22 cellular contexts compared by ENCODE assay signal in the genomic region with DNA sequence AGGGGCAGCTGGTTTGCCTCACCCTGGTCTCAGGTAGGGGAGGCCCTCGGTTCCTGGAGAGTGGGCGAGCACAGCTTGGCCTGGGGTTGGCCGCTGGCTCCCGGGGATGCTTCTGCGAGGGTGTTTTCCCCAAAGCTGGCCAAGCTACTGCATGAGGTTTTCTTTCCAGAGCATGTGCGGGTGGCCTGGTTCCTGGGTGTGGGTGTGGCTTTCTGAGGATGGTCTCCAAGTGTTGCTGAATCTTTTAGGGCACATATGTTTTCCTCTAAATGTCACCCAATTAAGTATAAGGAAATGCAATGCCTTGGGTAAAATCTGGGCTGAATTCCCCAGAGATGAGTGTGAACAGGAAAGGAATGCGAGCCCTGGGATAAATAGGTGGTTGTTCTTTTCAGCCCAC.
DNase-seq lines count a peak whose midpoint lies in the region; FAIRE-seq and TF ChIP-seq lines count a peak whose summit lies in the region.
"Had no signal": no experiment of that assay in that cellular context is flagged by ENCODE, and none has a peak within 500 bp of the region (broad histone marks: within the 10 kb centered on the region; RNA-seq: fewer than 3 reads in every experiment).

No MANE protein-coding gene starts in this region.

- peaks cover 10% of the 10 kb centered on the region for H3K4me1 ChIP-seq in astrocyte (ENCODE audit: insufficient read depth, low read length)
- no peaks in the 10 kb centered on the region for H3K4me1 ChIP-seq in OCI-LY7 (ENCODE audit: insufficient read depth, low read length, poor library complexity, severe bottlenecking)
- H3K4me1 ChIP-seq: sigmoid colon had no signal

- intact Hi-C loops in OCI-LY7 (cut with micrococcal nuclease; ENCODE audit: unreplicated experiment), result no loop called here

- no peak overlapping the region for H2AFZ ChIP-seq in astrocyte (ENCODE audit: low read depth, low read length)
- no peak overlapping the region for H2AFZ ChIP-seq in OCI-LY7 (ENCODE audit: low read length)

- peaks cover 10% of the 10 kb centered on the region for H3K9me3 Mint-ChIP-seq in astrocyte (ENCODE audit: unreplicated experiment)

- H3K9me2 ChIP-seq in OCI-LY7 (ENCODE audit: insufficient read depth, low read length), result no peaks in the 10 kb centered on the region

- TF ChIP-seq CTCF in HFF-Myc (IDR thresholded peaks at IDR 0.05; ENCODE audit: low read depth, low read length, missing control alignments) (no peak), astrocyte (IDR thresholded peaks at IDR 0.05; ENCODE audit: insufficient read depth, low read depth, low read length) (no peak), OCI-LY7 (conservative IDR thresholded peaks at IDR 0.05; ENCODE audit: low read length) (no peak)

- peaks cover 11% of the 10 kb centered on the region for H3K4me1 Mint-ChIP-seq in astrocyte (ENCODE audit: low read depth, unreplicated experiment)
- H3K4me1 Mint-ChIP-seq: activated naive CD8-positive, alpha-beta T cell treated with anti-CD3 and anti-CD28 coated beads, Interleukin-2, amount 50 U/mL, for 24 hours; CD8-positive, alpha-beta memory T cell; central memory CD8-positive, alpha-beta T cell had no signal

- H3K27me3 ChIP-seq in astrocyte (ENCODE audit: insufficient read depth, low read length), result no peaks in the 10 kb centered on the region
- H3K27me3 ChIP-seq: sigmoid colon had no signal

- peak overlapping the region; percentile 8 for H3K27ac ChIP-seq in astrocyte (ENCODE audit: low read depth, low read length)
- no peak overlapping the region for H3K27ac ChIP-seq in OCI-LY7 (ENCODE audit: low read depth, low read length, poor library complexity, severe bottlenecking)
- H3K27ac ChIP-seq: sigmoid colon, SK-N-MC, thoracic aorta had no signal

- POLR2A ChIA-PET in OCI-LY7 (lab: Charles Lee), result interaction anchor here (0.6 kb wide), 1 partner anchor 1341 kb away, joined by 3 read pairs; no protein-coding TSS in a partner anchor

- H3K4me3 ChIP-seq in HFF-Myc (replicated peaks; ENCODE audit: low read depth, low read length), result no peak overlapping the region
- no peak overlapping the region for H3K4me3 ChIP-seq in astrocyte (ENCODE audit: insufficient read depth, low read depth, low read length)
- H3K4me3 ChIP-seq in OCI-LY7 (ENCODE audit: low read depth, low read length, poor library complexity, severe bottlenecking), result no peak overlapping the region
- H3K4me3 ChIP-seq: sigmoid colon, SK-N-MC, thoracic aorta had no signal

- H4K20me1 ChIP-seq in astrocyte (ENCODE audit: insufficient read depth, low read length) (no peaks in the 10 kb centered on the region), OCI-LY7 (ENCODE audit: insufficient read depth, low read length) (no peaks in the 10 kb centered on the region)

- H3K27ac Mint-ChIP-seq in astrocyte (ENCODE audit: unreplicated experiment), result peak overlapping the region; percentile 69
- H3K27ac Mint-ChIP-seq: activated CD4-positive, alpha-beta memory T cell treated with anti-CD3 and anti-CD28 coated beads for 36 hours; activated naive CD8-positive, alpha-beta T cell treated with anti-CD3 and anti-CD28 coated beads, Interleukin-2, amount 50 U/mL, for 24 hours; CD8-positive, alpha-beta memory T cell had no signal

- peak overlapping the region; percentile 30 for H3K4me2 ChIP-seq in astrocyte (ENCODE audit: low read length)
- no peak overlapping the region for H3K4me2 ChIP-seq in OCI-LY7 (ENCODE audit: low read length)

- H3K9ac ChIP-seq in astrocyte (ENCODE audit: low read length), result no peak overlapping the region

- H3K4me3 Mint-ChIP-seq in astrocyte (ENCODE audit: unreplicated experiment), result no peak overlapping the region
- H3K4me3 Mint-ChIP-seq: activated CD4-positive, alpha-beta memory T cell treated with anti-CD3 and anti-CD28 coated beads for 36 hours; activated naive CD8-positive, alpha-beta T cell treated with anti-CD3 and anti-CD28 coated beads, Interleukin-2, amount 50 U/mL, for 24 hours; CD8-positive, alpha-beta memory T cell; central memory CD8-positive, alpha-beta T cell had no signal

- H3K9me3 ChIP-seq in astrocyte (ENCODE audit: insufficient read depth, low read depth, low read length) (peaks cover 4% of the 10 kb centered on the region), OCI-LY7 (ENCODE audit: low read length) (0 out of 2 replicates have a peak, but pooled peaks cover 4% of the 10 kb centered on the region)

- DNase-seq in A172 (ENCODE audit: low spot score) (peak; percentile 84), HFF-Myc (ENCODE audit: extremely low read depth, low read depth) (peak; percentile 92), astrocyte (ENCODE audit: low read depth) (peak; percentile 82), iris pigment epithelial cell (ENCODE audit: low read depth) (peak; percentile 14), Kasumi-1 (lab: John Stamatoyannopoulos, UW) (no peak), OCI-LY7 (ENCODE audit: low spot score) (no peak), dedifferentiated amniotic fluid mesenchymal stem cell (ENCODE audit: extremely low spot score) (no peak), NCI-H1436 treated with DMSO at 0.1 percent for 48 hours (lab: John Stamatoyannopoulos, UW) (no peak)
- DNase-seq: activated CD4-positive, alpha-beta memory T cell treated with anti-CD3 and anti-CD28 coated beads for 36 hours; activated naive CD8-positive, alpha-beta T cell treated with anti-CD3 and anti-CD28 coated beads, Interleukin-2, amount 50 U/mL, for 24 hours; CD8-positive, alpha-beta memory T cell; glutamatergic neuron; Karpas-422; NCI-H1436; sigmoid colon; stimulated activated CD4-positive, alpha-beta T cell treated with anti-CD3 and anti-CD28 coated beads, Interleukin-4, amount 100 ng/mL, for 4 hours had no signal

- CTCF ChIA-PET in OCI-LY7 (lab: Charles Lee; ENCODE audit: unreplicated experiment), result no interaction called here

- BruUV-seq in OCI-LY7 (replicated peaks; lab: Mats Ljungman, UMichigan), result no TSS peak

- FAIRE-seq in astrocyte (lab: Jason Lieb, UNC), result no peak
- FAIRE-seq: A204.1, endometrium, islet of Langerhans had no signal

- H3K79me2 ChIP-seq in astrocyte (ENCODE audit: insufficient read depth, low read length) (no peaks in the 10 kb centered on the region), OCI-LY7 (ENCODE audit: insufficient read depth, low read depth, low read length) (no peaks in the 10 kb centered on the region)

- H3K36me3 Mint-ChIP-seq in astrocyte (ENCODE audit: low read depth, unreplicated experiment), result peaks cover 3% of the 10 kb centered on the region
- H3K36me3 Mint-ChIP-seq: activated CD4-positive, alpha-beta memory T cell treated with anti-CD3 and anti-CD28 coated beads for 36 hours had no signal

- H3K36me3 ChIP-seq in astrocyte (ENCODE audit: insufficient read depth, low read length) (no peaks in the 10 kb centered on the region), OCI-LY7 (ENCODE audit: insufficient read depth, low read length) (no peaks in the 10 kb centered on the region)
- H3K36me3 ChIP-seq: sigmoid colon, thoracic aorta had no signal

- H3K27me3 Mint-ChIP-seq in astrocyte (ENCODE audit: low read depth, unreplicated experiment), result no peaks in the 10 kb centered on the region
- H3K27me3 Mint-ChIP-seq: activated CD4-positive, alpha-beta memory T cell treated with anti-CD3 and anti-CD28 coated beads for 36 hours; activated naive CD8-positive, alpha-beta T cell treated with anti-CD3 and anti-CD28 coated beads, Interleukin-2, amount 50 U/mL, for 24 hours; central memory CD8-positive, alpha-beta T cell had no signal

Comparison
In these comparisons a context has a peak if more than half of its experiments do, and no peak if none do; other contexts are left out.
1. DNase-seq: peak in A172 (single experiment), HFF-Myc (single experiment), astrocyte (single experiment) and iris pigment epithelial cell (single experiment); none in Kasumi-1 (0 of 2), OCI-LY7 (single experiment), dedifferentiated amniotic fluid mesenchymal stem cell (single experiment) and NCI-H1436 treated with DMSO at 0.1 percent for 48 hours (single experiment).